In the genomic region with DNA sequence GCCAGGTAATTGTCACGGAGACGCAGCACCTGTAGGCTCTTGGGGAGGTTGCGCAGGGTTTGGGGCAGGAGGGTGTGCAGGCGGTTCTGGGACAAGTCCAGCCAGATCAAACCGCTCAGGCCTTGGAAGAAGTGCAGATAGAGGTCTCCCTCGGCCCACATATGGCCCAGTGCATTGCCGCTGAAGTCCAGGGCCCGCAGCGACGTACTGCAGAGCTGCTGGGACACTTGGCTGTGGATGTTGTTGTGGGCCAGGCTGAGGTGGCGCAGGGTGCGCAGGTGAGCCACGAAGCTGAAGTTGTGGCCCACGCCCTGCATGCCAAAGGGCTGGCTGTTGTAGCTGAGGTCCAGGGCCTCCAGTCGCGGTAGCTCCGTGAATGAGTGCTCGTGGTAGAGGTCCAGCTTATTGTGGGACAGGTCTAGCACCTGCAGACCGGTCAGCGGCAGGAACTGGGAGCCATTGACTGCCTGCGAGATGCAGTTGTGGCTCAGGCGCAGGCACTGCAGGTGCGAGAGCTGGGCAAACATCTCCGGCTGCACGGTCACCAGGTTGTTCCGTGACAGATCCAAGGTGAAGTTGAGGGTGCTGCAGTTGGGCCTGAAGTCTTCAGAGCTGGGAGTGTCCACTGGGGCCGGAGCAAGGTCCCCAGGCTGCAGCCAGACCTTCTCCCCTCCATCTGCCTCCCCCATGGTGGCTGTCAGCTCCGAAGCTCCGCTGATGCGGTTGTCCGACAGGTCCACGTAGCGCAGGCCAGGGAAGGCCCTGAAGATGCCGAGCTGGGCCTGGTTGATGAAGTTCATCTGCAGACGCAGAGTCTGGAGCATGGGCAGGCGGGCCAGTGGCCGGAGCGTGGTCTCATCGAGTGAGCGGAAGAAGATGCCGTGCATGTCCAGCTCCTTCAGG, we compare ENCODE assay signal across 14 cellular contexts. TPM values are rescaled to one million over a fixed set of nuclear protein-coding genes. Genes with fewer than 3 reads are reported as not detected.
A peak's percentile ranks its signal among the peaks of the same experiment; 100 is the strongest.
DNase-seq lines count a peak whose midpoint lies in the region; ATAC-seq and TF ChIP-seq lines count a peak whose summit lies in the region.
"Had no signal": no experiment of that assay in that cellular context is flagged by ENCODE, and none has a peak within 500 bp of the region (broad histone marks: within the 10 kb centered on the region; RNA-seq: fewer than 3 reads in every experiment).

No MANE protein-coding gene starts in this region.

- peaks cover 10% of the 10 kb centered on the region for H3K36me3 Mint-ChIP-seq in activated CD4-positive, alpha-beta T cell treated with anti-CD3 and anti-CD28 coated beads, Interleukin-2, amount 10 ng/mL, durations not matched to agents 7 days and 5 days (ENCODE audit: low read depth)
- peaks cover 37% of the 10 kb centered on the region for H3K36me3 Mint-ChIP-seq in stimulated activated memory B cell treated with anti-CD40 and anti-IgM and Interleukin-4, amounts not matched to agents 10 μg/mL and 1 μg/mL and 100 μg/mL, for 72 hours

- peak overlapping the region; percentile 94 for H3K27ac Mint-ChIP-seq in activated CD4-positive, alpha-beta T cell treated with anti-CD3 and anti-CD28 coated beads, Interleukin-2, amount 10 ng/mL, durations not matched to agents 7 days and 5 days
- peak overlapping the region; percentile 98 for H3K27ac Mint-ChIP-seq in stimulated activated memory B cell treated with anti-CD40 and anti-IgM and Interleukin-4, amounts not matched to agents 10 μg/mL and 1 μg/mL and 100 μg/mL, for 72 hours

- H3K4me1 Mint-ChIP-seq in activated CD4-positive, alpha-beta T cell treated with anti-CD3 and anti-CD28 coated beads, Interleukin-2, amount 10 ng/mL, durations not matched to agents 7 days and 5 days = peaks cover 92% of the 10 kb centered on the region
- H3K4me1 Mint-ChIP-seq in stimulated activated memory B cell treated with anti-CD40 and anti-IgM and Interleukin-4, amounts not matched to agents 10 μg/mL and 1 μg/mL and 100 μg/mL, for 72 hours = peaks cover 96% of the 10 kb centered on the region

- H3K27ac ChIP-seq in brain microvascular endothelial cell = no peak overlapping the region
- H3K27ac ChIP-seq: A549, upper lobe of left lung had no signal

- CTCF ChIA-PET in activated CD4-positive, alpha-beta T cell treated with anti-CD3 and anti-CD28 coated beads, Interleukin-2, amount 10 ng/mL, durations not matched to agents 7 days and 5 days (lab: Charles Lee) = interaction anchor here (0.6 to 10.9 kb wide), 12 partner anchors 8 to 230 kb away, joined by 3 to 91 read pairs (median 4); a partner anchor contains a TSS

- H3K4me3 Mint-ChIP-seq in activated CD4-positive, alpha-beta T cell treated with anti-CD3 and anti-CD28 coated beads, Interleukin-2, amount 10 ng/mL, durations not matched to agents 7 days and 5 days = peak overlapping the region; percentile 77
- H3K4me3 Mint-ChIP-seq in stimulated activated memory B cell treated with anti-CD40 and anti-IgM and Interleukin-4, amounts not matched to agents 10 μg/mL and 1 μg/mL and 100 μg/mL, for 72 hours = peak overlapping the region; percentile 93
- H3K4me3 Mint-ChIP-seq: neural crest cell had no signal

- DNase-seq in activated CD4-positive, alpha-beta T cell treated with anti-CD3 and anti-CD28 coated beads, Interleukin-2, amount 10 ng/mL, durations not matched to agents 7 days and 5 days = no peak
- DNase-seq in activated CD4-positive, alpha-beta T cell treated with anti-CD3 and anti-CD28 coated beads for 1 hour = no peak
- DNase-seq in activated naive CD4-positive, alpha-beta T cell treated with anti-CD3 and anti-CD28 coated beads, Interleukin-2, amount 50 U/mL, for 16 hours = peak; percentile 7
- DNase-seq in iPS-NIHi11 (ENCODE audit: low spot score) = no peak
- no peak for DNase-seq in brain microvascular endothelial cell
- DNase-seq: NCI-H1694 had no signal

- in situ Hi-C loops in brain microvascular endothelial cell (cut with HindIII; ENCODE audit: low pct_ligation_motif_present, low sequenced_read_pairs) = no loop called here

- H3K27me3 ChIP-seq in brain microvascular endothelial cell (replicated peaks) = no peaks in the 10 kb centered on the region
- H3K27me3 ChIP-seq: breast epithelium, upper lobe of left lung had no signal

- no peaks in the 10 kb centered on the region for H3K36me3 ChIP-seq in brain microvascular endothelial cell (replicated peaks)
- H3K36me3 ChIP-seq: breast epithelium had no signal

- no peak for TF ChIP-seq CTCF in brain microvascular endothelial cell (IDR thresholded peaks at IDR 0.05; ENCODE audit: low read depth, low read length, missing control alignments)

- no peaks in the 10 kb centered on the region for H3K9me3 Mint-ChIP-seq in activated CD4-positive, alpha-beta T cell treated with anti-CD3 and anti-CD28 coated beads, Interleukin-2, amount 10 ng/mL, durations not matched to agents 7 days and 5 days
- no peaks in the 10 kb centered on the region for H3K9me3 Mint-ChIP-seq in stimulated activated memory B cell treated with anti-CD40 and anti-IgM and Interleukin-4, amounts not matched to agents 10 μg/mL and 1 μg/mL and 100 μg/mL, for 72 hours
- H3K9me3 Mint-ChIP-seq: neural crest cell had no signal

- ATAC-seq in stimulated activated memory B cell treated with anti-CD40 and anti-IgM and Interleukin-4, amounts not matched to agents 10 μg/mL and 1 μg/mL and 100 μg/mL, for 72 hours = no peak
- ATAC-seq: A549, left cardiac atrium had no signal

- H3K4me3 ChIP-seq in brain microvascular endothelial cell (ENCODE audit: low read depth, low read length) = no peak overlapping the region
- H3K4me3 ChIP-seq: A549, upper lobe of left lung had no signal

- POLR2A ChIA-PET in activated CD4-positive, alpha-beta T cell treated with anti-CD3 and anti-CD28 coated beads, Interleukin-2, amount 10 ng/mL, durations not matched to agents 7 days and 5 days (lab: Charles Lee) = no interaction called here

- H3K27me3 Mint-ChIP-seq in activated CD4-positive, alpha-beta T cell treated with anti-CD3 and anti-CD28 coated beads, Interleukin-2, amount 10 ng/mL, durations not matched to agents 7 days and 5 days = no peaks in the 10 kb centered on the region
- H3K27me3 Mint-ChIP-seq in stimulated activated memory B cell treated with anti-CD40 and anti-IgM and Interleukin-4, amounts not matched to agents 10 μg/mL and 1 μg/mL and 100 μg/mL, for 72 hours = no peaks in the 10 kb centered on the region

RNA-seq across cellular contexts. Expression of a gene that starts 2.9 kb away (rescaled TPM):
- under 1 TPM; 0.55 to 0.65 TPM for total RNA-seq in activated CD4-positive, alpha-beta T cell treated with anti-CD3 and anti-CD28 coated beads, Interleukin-2, amount 10 ng/mL, durations not matched to agents 7 days and 5 days
- total RNA-seq: endothelial cell of umbilical vein, neural crest cell, skeletal muscle tissue had no signal

RNA-seq across cellular contexts. Expression of a gene that starts 16.4 kb away (rescaled TPM):
- total RNA-seq in activated CD4-positive, alpha-beta T cell treated with anti-CD3 and anti-CD28 coated beads, Interleukin-2, amount 10 ng/mL, durations not matched to agents 7 days and 5 days = 100 to 1,000 TPM; 117 to 119 TPM

RNA-seq across cellular contexts. Expression of a gene that starts 23.0 kb away (rescaled TPM):
- total RNA-seq in activated CD4-positive, alpha-beta T cell treated with anti-CD3 and anti-CD28 coated beads, Interleukin-2, amount 10 ng/mL, durations not matched to agents 7 days and 5 days = 10 to 100 TPM; 82.2 to 92.7 TPM

RNA-seq across cellular contexts. Expression of a gene that starts 24.6 kb away (rescaled TPM):
- 10 to 100 TPM; 47.5 to 58.4 TPM for total RNA-seq in activated CD4-positive, alpha-beta T cell treated with anti-CD3 and anti-CD28 coated beads, Interleukin-2, amount 10 ng/mL, durations not matched to agents 7 days and 5 days

RNA-seq across cellular contexts. Expression of a gene that starts 55.9 kb away (rescaled TPM):
- total RNA-seq in activated CD4-positive, alpha-beta T cell treated with anti-CD3 and anti-CD28 coated beads, Interleukin-2, amount 10 ng/mL, durations not matched to agents 7 days and 5 days = 100 to 1,000 TPM; 140 to 143 TPM
